Comparison of ENCODE assay signal across 25 cellular contexts in genomic region chr7:17845197-17845547, GRCh38.
"Had no signal": no experiment of that assay in that cellular context is flagged by ENCODE, and none has a peak within 500 bp of the region (broad histone marks: within the 10 kb centered on the region; RNA-seq: fewer than 3 reads in every experiment).

No MANE protein-coding gene starts in this region.

- H3K9me3 ChIP-seq: ascending aorta, esophagus muscularis mucosa, lower lobe of right lung, tibial artery had no signal

- H3K4me1 Mint-ChIP-seq: mesothelial cell of epicardium had no signal

- DNase-seq: activated B cell treated with CpG ODN at 0.5 μM for 24 hours; activated CD4-positive, alpha-beta memory T cell treated with anti-CD3 and anti-CD28 coated beads for 36 hours; activated CD4-positive, alpha-beta T cell treated with anti-CD3 and anti-CD28 coated beads for 4 hours; activated CD8-positive, alpha-beta memory T cell treated with anti-CD3 and anti-CD28 coated beads, Interleukin-2, amount 10 ng/mL, durations not matched to agents 7 days and 5 days; activated effector memory CD4-positive, alpha-beta T cell treated with anti-CD3 and anti-CD28 coated beads, Interleukin-2, amount 50 U/mL, for 16 hours; activated naive CD4-positive, alpha-beta T cell treated with anti-CD3 and anti-CD28 coated beads, Interleukin-2, amount 50 U/mL, for 16 hours; cerebellar nuclear complex; effector CD8-positive, alpha-beta T cell; left colon; lower lobe of right lung; nucleus accumbens; retina; stimulated activated CD4-positive, alpha-beta T cell treated with anti-CD3 and anti-CD28 coated beads, Interleukin-12 subunit alpha, Interleukin-12 subunit beta, amount 100 ng/mL, for 4 hours; stimulated activated CD4-positive, alpha-beta T cell treated with anti-CD3 and anti-CD28 coated beads, Interleukin-1b, Interleukin-23, amount 100 ng/mL, for 48 hours; stimulated activated CD8-positive, alpha-beta memory T cell treated with anti-CD3 and anti-CD28 coated beads, Interleukin-4, amount 100 ng/mL, for 48 hours; stimulated activated naive CD8-positive, alpha-beta T cell treated with anti-CD3 and anti-CD28 coated beads, Interleukin-15, Interleukin-2, amounts not matched to agents 100 U/mL and 50 U/mL, for 24 hours; substantia nigra; T-helper 2 cell; tibial artery had no signal

- H3K27me3 Mint-ChIP-seq: activated B cell treated with CpG ODN at 0.5 μM for 24 hours; activated CD4-positive, alpha-beta memory T cell treated with anti-CD3 and anti-CD28 coated beads for 36 hours; activated CD8-positive, alpha-beta memory T cell treated with anti-CD3 and anti-CD28 coated beads, Interleukin-2, amount 10 ng/mL, durations not matched to agents 7 days and 5 days; natural killer cell treated with Interleukin-12 subunit alpha and Interleukin-12 subunit beta and Interleukin-15 and Interleukin-18, amount 100 ng/mL, for 72 hours had no signal

- H3K4me3 Mint-ChIP-seq: activated B cell treated with CpG ODN at 0.5 μM for 24 hours; activated CD4-positive, alpha-beta memory T cell treated with anti-CD3 and anti-CD28 coated beads for 36 hours; activated CD8-positive, alpha-beta memory T cell treated with anti-CD3 and anti-CD28 coated beads, Interleukin-2, amount 10 ng/mL, durations not matched to agents 7 days and 5 days; mesothelial cell of epicardium; natural killer cell treated with Interleukin-12 subunit alpha and Interleukin-12 subunit beta and Interleukin-15 and Interleukin-18, amount 100 ng/mL, for 72 hours had no signal

- H3K27ac Mint-ChIP-seq: activated B cell treated with CpG ODN at 0.5 μM for 24 hours; activated CD4-positive, alpha-beta memory T cell treated with anti-CD3 and anti-CD28 coated beads for 36 hours; activated CD8-positive, alpha-beta memory T cell treated with anti-CD3 and anti-CD28 coated beads, Interleukin-2, amount 10 ng/mL, durations not matched to agents 7 days and 5 days; mesothelial cell of epicardium; natural killer cell treated with Interleukin-12 subunit alpha and Interleukin-12 subunit beta and Interleukin-15 and Interleukin-18, amount 100 ng/mL, for 72 hours had no signal

- FAIRE-seq: bronchial epithelial cell, urothelium cell line had no signal

- H3K27ac ChIP-seq: ascending aorta, esophagus muscularis mucosa, lower lobe of right lung, tibial artery had no signal

- ATAC-seq: activated CD8-positive, alpha-beta memory T cell treated with anti-CD3 and anti-CD28 coated beads, Interleukin-2, amount 10 ng/mL, durations not matched to agents 7 days and 5 days; left colon; lower lobe of right lung; natural killer cell treated with Interleukin-12 subunit alpha and Interleukin-12 subunit beta and Interleukin-15 and Interleukin-18, amount 100 ng/mL, for 72 hours; stimulated activated naive CD8-positive, alpha-beta T cell treated with anti-CD3 and anti-CD28 coated beads, Interleukin-15, Interleukin-2, amounts not matched to agents 100 U/mL and 50 U/mL, for 24 hours had no signal
